ENCODE assay signal across 10 cellular contexts in the genomic region with DNA sequence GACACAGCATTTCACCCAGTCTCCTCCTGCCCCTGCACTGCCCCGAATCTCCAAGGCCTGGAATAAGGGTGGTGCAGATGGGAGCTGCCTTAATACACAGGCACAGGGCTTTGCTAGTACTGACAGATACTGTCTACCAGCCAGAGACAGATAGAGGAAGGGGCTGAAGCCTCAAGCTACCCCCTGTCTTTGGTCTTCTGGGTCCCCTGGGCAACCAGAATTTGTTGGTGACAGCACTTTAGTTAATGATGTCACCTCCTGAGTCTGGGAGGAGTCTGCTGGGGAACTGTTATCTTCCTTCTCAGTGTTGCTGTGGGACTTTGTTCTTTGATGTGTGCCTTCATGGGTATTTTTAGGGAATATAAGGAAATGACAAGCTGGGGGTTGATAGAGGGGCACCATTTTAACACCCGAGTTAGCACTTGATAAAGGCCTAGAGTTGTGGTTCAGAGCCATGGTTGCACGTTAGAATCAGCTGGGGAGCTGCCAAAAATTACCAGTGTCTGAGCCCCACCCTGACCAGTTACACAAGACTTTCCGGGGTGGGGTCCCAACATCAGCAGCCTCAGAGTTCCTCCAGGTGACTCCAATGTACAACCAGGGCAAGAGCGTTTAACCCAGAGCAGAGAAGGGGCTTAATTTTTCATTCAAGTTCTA.
DNase-seq lines count a peak whose midpoint lies in the region; ATAC-seq, FAIRE-seq and TF ChIP-seq lines count a peak whose summit lies in the region.
"Had no signal": no experiment of that assay in that cellular context is flagged by ENCODE, and none has a peak within 500 bp of the region (broad histone marks: within the 10 kb centered on the region; RNA-seq: fewer than 3 reads in every experiment).

No MANE protein-coding gene starts in this region.

- CTCF ChIA-PET in activated CD4-positive, alpha-beta T cell treated with anti-CD3 and anti-CD28 coated beads for 36 hours (lab: Charles Lee): interaction anchor here (1.2 kb wide), 1 partner anchor 9 kb away, joined by 4 read pairs; no protein-coding TSS in a partner anchor

- no peak for TF ChIP-seq POLR2A in spleen (IDR thresholded peaks at IDR 0.05)

- no peak for FAIRE-seq in frontal cortex (lab: Jason Lieb, UNC)
- FAIRE-seq: urothelium cell line had no signal

- DNase-seq in activated CD4-positive, alpha-beta T cell treated with anti-CD3 and anti-CD28 coated beads for 36 hours: peak; percentile 15
- DNase-seq in fibroblast of the aortic adventitia (ENCODE audit: low read depth) (peak; percentile 49), spleen (peak; percentile 69), COR-L47 (lab: John Stamatoyannopoulos, UW) (no peak), frontal cortex (ENCODE audit: low spot score in 2 of 2) (no peak)

- H3K27ac Mint-ChIP-seq in IgD-negative memory B cell: peak overlapping the region; percentile 30 to 93 (median 82)
- peak overlapping the region; percentile 72 for H3K27ac Mint-ChIP-seq in activated CD4-positive, alpha-beta T cell treated with anti-CD3 and anti-CD28 coated beads for 36 hours

- intact Hi-C loops in activated CD4-positive, alpha-beta T cell treated with anti-CD3 and anti-CD28 coated beads for 36 hours (cut with DNase I, micrococcal nuclease): loop anchor here in 1 of 2 experiments (2.0 kb wide), 1 partner anchor 13 kb away; no protein-coding TSS in a partner anchor
- intact Hi-C loops in spleen (cut with DNase I; ENCODE audit: low total_unique reads): no loop called here

- peaks cover 0 to 33% (median 12%) of the 10 kb centered on the region in 6 donors for H3K4me1 ChIP-seq in spleen

- peaks cover 0 to 1% (median 0%) of the 10 kb centered on the region in 3 donors for H3K9me3 Mint-ChIP-seq in IgD-negative memory B cell
- no peaks in the 10 kb centered on the region for H3K9me3 Mint-ChIP-seq in activated CD4-positive, alpha-beta T cell treated with anti-CD3 and anti-CD28 coated beads for 36 hours (ENCODE audit: low read depth)

- no peaks in the 10 kb centered on the region for H3K27me3 ChIP-seq in spleen (replicated peaks in 1 of 7)
- H3K27me3 ChIP-seq: gastrocnemius medialis had no signal

- peak overlapping the region in 3 of 4 donors; percentile 0 to 51 (median 9) for H3K4me3 Mint-ChIP-seq in IgD-negative memory B cell
- H3K4me3 Mint-ChIP-seq in activated CD4-positive, alpha-beta T cell treated with anti-CD3 and anti-CD28 coated beads for 36 hours: no peak overlapping the region

- no peaks in the 10 kb centered on the region for H3K9me3 ChIP-seq in spleen
- H3K9me3 ChIP-seq: gastrocnemius medialis had no signal

- H3K27ac ChIP-seq in spleen: peak overlapping the region in 5 of 8 donors; percentile 3 to 70 (median 50)
- H3K27ac ChIP-seq: gastrocnemius medialis had no signal

- TF ChIP-seq CTCF in fibroblast of the aortic adventitia (IDR thresholded peaks at IDR 0.05; ENCODE audit: insufficient read depth, low read length) (no peak), spleen (IDR thresholded peaks at IDR 0.05 in 8 of 11, conservative IDR thresholded peaks at IDR 0.05 in 3 of 11) (no peak)

- H3K4me1 Mint-ChIP-seq in IgD-negative memory B cell: peaks cover 26 to 32% (median 32%) of the 10 kb centered on the region in 3 donors
- peaks cover 41% of the 10 kb centered on the region for H3K4me1 Mint-ChIP-seq in activated CD4-positive, alpha-beta T cell treated with anti-CD3 and anti-CD28 coated beads for 36 hours

- POLR2A ChIA-PET in activated CD4-positive, alpha-beta T cell treated with anti-CD3 and anti-CD28 coated beads for 36 hours (lab: Charles Lee): interaction anchor here (1.0 to 1.4 kb wide), 2 partner anchors 21 kb away, joined by 3 to 4 read pairs; no protein-coding TSS in a partner anchor

- WGBS in spleen, 5 donors: 42 to 66% (median 54%) methylated on average over 5 of the region's 5 CpGs

- H3K4me3 ChIP-seq in fibroblast of the aortic adventitia (ENCODE audit: low read depth, low read length) (no peak overlapping the region), spleen (no peak overlapping the region)
- H3K4me3 ChIP-seq: gastrocnemius medialis had no signal

- no peaks in the 10 kb centered on the region for H3K27me3 Mint-ChIP-seq in IgD-negative memory B cell
- no peaks in the 10 kb centered on the region for H3K27me3 Mint-ChIP-seq in activated CD4-positive, alpha-beta T cell treated with anti-CD3 and anti-CD28 coated beads for 36 hours

- peaks cover 0 to 23% (median 0%) of the 10 kb centered on the region in 6 donors for H3K36me3 ChIP-seq in spleen

- peaks cover 3% of the 10 kb centered on the region for H3K36me3 Mint-ChIP-seq in IgD-negative memory B cell
- H3K36me3 Mint-ChIP-seq in activated CD4-positive, alpha-beta T cell treated with anti-CD3 and anti-CD28 coated beads for 36 hours (ENCODE audit: low read depth): no peaks in the 10 kb centered on the region

- peak; percentile 40 for ATAC-seq in activated CD4-positive, alpha-beta T cell treated with anti-CD3 and anti-CD28 coated beads for 36 hours
- ATAC-seq in HG02571 (IDR thresholded peaks at IDR 0.05; ENCODE audit: unreplicated experiment): no peak
- ATAC-seq in GM19455 (IDR thresholded peaks at IDR 0.05; ENCODE audit: unreplicated experiment): no peak
- ATAC-seq: gastrocnemius medialis had no signal

Comparison
In these comparisons a context has a peak if more than half of its experiments do, and no peak if none do; other contexts are left out.
1. DNase-seq: peak in activated CD4-positive, alpha-beta T cell treated with anti-CD3 and anti-CD28 coated beads for 36 hours (single experiment), fibroblast of the aortic adventitia (single experiment) and spleen (single experiment); none in COR-L47 (single experiment) and frontal cortex (0 of 2).